Comparison of ENCODE assay signal across 20 cellular contexts in the genomic region with DNA sequence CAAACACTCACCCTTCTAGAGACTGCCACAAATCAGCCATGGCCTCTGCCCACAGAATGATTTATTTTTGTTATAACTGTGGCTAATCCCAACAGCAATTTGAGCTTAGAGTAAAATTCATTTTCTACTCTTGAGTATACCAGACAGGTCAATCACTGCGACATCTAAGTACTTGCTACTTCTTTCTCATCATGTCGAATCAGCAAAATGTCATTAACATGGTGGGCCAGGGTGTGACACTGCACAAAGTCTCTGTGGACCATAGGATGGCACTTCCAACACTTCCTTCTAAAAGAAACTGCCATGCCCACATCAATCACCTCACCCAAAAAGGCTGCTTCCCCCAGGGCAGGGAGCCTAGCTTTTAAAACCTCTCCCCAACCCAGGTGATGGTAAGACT.
"Had no signal": no experiment of that assay in that cellular context is flagged by ENCODE, and none has a peak within 500 bp of the region (broad histone marks: within the 10 kb centered on the region; RNA-seq: fewer than 3 reads in every experiment).

No MANE protein-coding gene starts in this region.

- H3K36me3 Mint-ChIP-seq: activated naive CD4-positive, alpha-beta T cell treated with anti-CD3 and anti-CD28 coated beads, Interleukin-2, amount 50 U/mL, for 24 hours; T-cell had no signal

- H3K4me2 ChIP-seq: PC-9 had no signal

- H3K4me3 ChIP-seq: PC-9, SK-N-MC had no signal

- H3K4me1 Mint-ChIP-seq: activated naive CD4-positive, alpha-beta T cell treated with anti-CD3 and anti-CD28 coated beads, Interleukin-2, amount 50 U/mL, for 24 hours; central memory CD8-positive, alpha-beta T cell; T-cell had no signal

- H3K27ac Mint-ChIP-seq: activated CD8-positive, alpha-beta T cell treated with anti-CD3 and anti-CD28 coated beads for 36 hours; activated naive CD4-positive, alpha-beta T cell treated with anti-CD3 and anti-CD28 coated beads, Interleukin-2, amount 50 U/mL, for 24 hours; T-cell had no signal

- H3K9me3 Mint-ChIP-seq: activated CD8-positive, alpha-beta T cell treated with anti-CD3 and anti-CD28 coated beads for 36 hours; activated naive CD4-positive, alpha-beta T cell treated with anti-CD3 and anti-CD28 coated beads, Interleukin-2, amount 50 U/mL, for 24 hours; central memory CD8-positive, alpha-beta T cell; T-cell had no signal

- ATAC-seq: activated CD8-positive, alpha-beta T cell treated with anti-CD3 and anti-CD28 coated beads for 36 hours; T-cell had no signal

- H2AFZ ChIP-seq: PC-9 had no signal

- H3K27ac ChIP-seq: PC-9, SK-N-MC had no signal

- DNase-seq: activated CD4-positive, alpha-beta T cell treated with anti-CD3 and anti-CD28 coated beads, Interleukin-2, amount 50 U/mL, for 1 hour; activated CD4-positive, CD25-positive, alpha-beta regulatory T cell; activated CD8-positive, alpha-beta memory T cell treated with anti-CD3 and anti-CD28 coated beads, Interleukin-2, amount 50 U/mL, for 4 hours; activated CD8-positive, alpha-beta T cell treated with anti-CD3 and anti-CD28 coated beads for 36 hours; aorta; cortex of kidney; NCI-H1105 treated with DMSO at 0.1 percent for 48 hours; NCI-H1436 treated with DMSO at 0.1 percent for 48 hours; NCI-H187; NCI-H2081; NCI-H510A treated with DMSO at 0.1 percent for 48 hours; NCI-H69; PC-9; SIG-M5; T-cell; T-helper 2 cell; T1000 had no signal

- H3K4me3 Mint-ChIP-seq: activated CD8-positive, alpha-beta T cell treated with anti-CD3 and anti-CD28 coated beads for 36 hours; activated naive CD4-positive, alpha-beta T cell treated with anti-CD3 and anti-CD28 coated beads, Interleukin-2, amount 50 U/mL, for 24 hours; central memory CD8-positive, alpha-beta T cell; T-cell had no signal
